Comparison of ENCODE assay signal across 8 cellular contexts in genomic region chr18:24544141-24544498, GRCh38.
DNase-seq lines count a peak whose midpoint lies in the region; ATAC-seq, FAIRE-seq and TF ChIP-seq lines count a peak whose summit lies in the region.

No MANE protein-coding gene starts in this region.

- FAIRE-seq in GM12892 (lab: Jason Lieb, UNC), result no peak

- DNase-seq in ELR (ENCODE audit: low read depth) (peak; percentile 36), NAMALWA (ENCODE audit: low spot score) (peak; percentile 35), T47D (ENCODE audit: low read depth in 1 of 2, low spot score in 1 of 2) (peak; percentile 16 to 58), myocyte (ENCODE audit: low read depth) (peak; percentile 23), KG1 (lab: John Stamatoyannopoulos, UW) (no peak), GM12892 (ENCODE audit: insufficient read length) (no peak)
- no peak for DNase-seq in activated CD4-positive, alpha-beta T cell treated with anti-CD3 and anti-CD28 coated beads, Interleukin-2, amount 50 U/mL, for 48 hours

- no peak for TF ChIP-seq POLR2A in GM12892 (IDR thresholded peaks at IDR 0.05; ENCODE audit: low read depth, low read length)

- no peak for ATAC-seq in HG03045 (IDR thresholded peaks at IDR 0.05; ENCODE audit: unreplicated experiment)

- in situ Hi-C loops in T47D (cut with HindIII; ENCODE audit: low pct_unique_long_range_greater_than_20kb, low sequenced_read_pairs), result no loop called here

Comparison
In these comparisons a context has a peak if more than half of its experiments do, and no peak if none do; other contexts are left out.
1. DNase-seq: peak in ELR (single experiment), NAMALWA (single experiment), T47D (2 of 2) and myocyte (single experiment); none in KG1 (single experiment), activated CD4-positive, alpha-beta T cell treated with anti-CD3 and anti-CD28 coated beads, Interleukin-2, amount 50 U/mL, for 48 hours (0 of 2) and GM12892 (single experiment).